2 cellular contexts compared by ENCODE assay signal in the genomic region with DNA sequence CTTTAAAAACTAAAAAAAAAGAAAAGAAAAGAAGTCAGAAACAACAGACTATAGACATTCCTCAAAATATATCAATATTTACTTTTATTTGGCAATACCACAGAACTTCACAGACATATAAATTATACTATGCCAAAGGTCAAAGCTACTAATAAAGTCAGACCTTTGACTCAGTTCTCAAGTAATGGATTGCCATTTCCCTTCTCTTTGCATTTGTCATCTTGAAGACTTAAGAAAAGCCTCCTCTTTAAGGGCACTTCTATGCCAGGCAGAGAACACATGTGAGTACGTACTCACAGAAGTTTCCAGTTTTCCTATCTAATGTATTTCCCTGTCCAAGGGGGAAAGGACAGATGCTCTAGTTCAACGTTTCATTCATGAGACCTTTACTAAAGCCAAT.
A peak's percentile ranks its signal among the peaks of the same experiment; 100 is the strongest.
TF ChIP-seq lines count a peak whose summit lies in the region.

No MANE protein-coding gene starts in this region.

TF ChIP-seq in liver, 16 proteins besides CTCF, POLR2A, EP300 and RAD21:
- TF ChIP-seq FOXA1 (IDR thresholded peaks at IDR 0.05) (no peak), HNF4G (IDR thresholded peaks at IDR 0.05) (no peak), SP1 (IDR thresholded peaks at IDR 0.05) (peak; percentile 21), HNF4A (conservative IDR thresholded peaks at IDR 0.05) (peak in 1 of 2 donors; percentile 19), RXRA (IDR thresholded peaks at IDR 0.05) (peak in 1 of 2 donors; percentile 53), JUND (IDR thresholded peaks at IDR 0.05) (no peak), EGR1 (IDR thresholded peaks at IDR 0.05; ENCODE audit: low read depth in 2 of 2) (no peak), GABPA (IDR thresholded peaks at IDR 0.05 in 1 of 2, conservative IDR thresholded peaks at IDR 0.05 in 1 of 2) (no peak)
- TF ChIP-seq, protein P1, sequence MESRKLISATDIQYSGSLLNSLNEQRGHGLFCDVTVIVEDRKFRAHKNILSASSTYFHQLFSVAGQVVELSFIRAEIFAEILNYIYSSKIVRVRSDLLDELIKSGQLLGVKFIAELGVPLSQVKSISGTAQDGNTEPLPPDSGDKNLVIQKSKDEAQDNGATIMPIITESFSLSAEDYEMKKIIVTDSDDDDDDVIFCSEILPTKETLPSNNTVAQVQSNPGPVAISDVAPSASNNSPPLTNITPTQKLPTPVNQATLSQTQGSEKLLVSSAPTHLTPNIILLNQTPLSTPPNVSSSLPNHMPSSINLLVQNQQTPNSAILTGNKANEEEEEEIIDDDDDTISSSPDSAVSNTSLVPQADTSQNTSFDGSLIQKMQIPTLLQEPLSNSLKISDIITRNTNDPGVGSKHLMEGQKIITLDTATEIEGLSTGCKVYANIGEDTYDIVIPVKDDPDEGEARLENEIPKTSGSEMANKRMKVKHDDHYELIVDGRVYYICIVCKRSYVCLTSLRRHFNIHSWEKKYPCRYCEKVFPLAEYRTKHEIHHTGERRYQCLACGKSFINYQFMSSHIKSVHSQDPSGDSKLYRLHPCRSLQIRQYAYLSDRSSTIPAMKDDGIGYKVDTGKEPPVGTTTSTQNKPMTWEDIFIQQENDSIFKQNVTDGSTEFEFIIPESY (IDR thresholded peaks at IDR 0.05) = no peak
TF ChIP-seq in liver: peak in this region for 3.

TF ChIP-seq in HepG2, 621 proteins besides CTCF, POLR2A, EP300 and RAD21:
- TF ChIP-seq PRMT3 (CRISPR knock-in tag; IDR thresholded peaks at IDR 0.05; ENCODE audit: borderline replicate concordance, low read depth) = no peak
- no peak for TF ChIP-seq SMARCC2 (IDR thresholded peaks at IDR 0.05)
- TF ChIP-seq, protein P2, sequence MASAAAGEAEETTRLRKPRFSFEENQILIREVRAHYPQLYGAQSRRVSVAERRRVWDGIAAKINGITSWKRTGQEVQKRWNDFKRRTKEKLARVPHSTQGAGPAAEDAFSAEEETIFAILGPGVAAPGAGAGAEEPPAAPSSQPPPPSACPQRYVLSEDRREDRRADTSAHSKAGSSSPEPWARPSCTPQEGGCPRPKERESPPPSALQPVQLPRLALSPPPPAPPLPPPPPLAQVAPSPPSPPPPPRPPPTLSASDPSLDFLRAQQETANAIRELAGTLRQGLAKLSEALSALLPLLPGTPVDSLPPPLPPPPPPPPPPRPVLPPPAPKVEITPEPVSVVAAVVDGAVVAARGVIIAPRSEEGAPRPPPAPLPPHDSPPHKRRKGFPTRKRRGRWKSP (CRISPR knock-in tag; IDR thresholded peaks at IDR 0.05) = no peak
- TF ChIP-seq PLRG1 (conservative IDR thresholded peaks at IDR 0.05) = no peak
- no peak for TF ChIP-seq CBX1 (IDR thresholded peaks at IDR 0.05; ENCODE audit: low read depth)
- TF ChIP-seq ZNF782 (CRISPR knock-in tag; IDR thresholded peaks at IDR 0.05; ENCODE audit: borderline replicate concordance) = no peak
- no peak for TF ChIP-seq ATF1 (CRISPR knock-in tag; IDR thresholded peaks at IDR 0.05)
- TF ChIP-seq, protein P3, sequence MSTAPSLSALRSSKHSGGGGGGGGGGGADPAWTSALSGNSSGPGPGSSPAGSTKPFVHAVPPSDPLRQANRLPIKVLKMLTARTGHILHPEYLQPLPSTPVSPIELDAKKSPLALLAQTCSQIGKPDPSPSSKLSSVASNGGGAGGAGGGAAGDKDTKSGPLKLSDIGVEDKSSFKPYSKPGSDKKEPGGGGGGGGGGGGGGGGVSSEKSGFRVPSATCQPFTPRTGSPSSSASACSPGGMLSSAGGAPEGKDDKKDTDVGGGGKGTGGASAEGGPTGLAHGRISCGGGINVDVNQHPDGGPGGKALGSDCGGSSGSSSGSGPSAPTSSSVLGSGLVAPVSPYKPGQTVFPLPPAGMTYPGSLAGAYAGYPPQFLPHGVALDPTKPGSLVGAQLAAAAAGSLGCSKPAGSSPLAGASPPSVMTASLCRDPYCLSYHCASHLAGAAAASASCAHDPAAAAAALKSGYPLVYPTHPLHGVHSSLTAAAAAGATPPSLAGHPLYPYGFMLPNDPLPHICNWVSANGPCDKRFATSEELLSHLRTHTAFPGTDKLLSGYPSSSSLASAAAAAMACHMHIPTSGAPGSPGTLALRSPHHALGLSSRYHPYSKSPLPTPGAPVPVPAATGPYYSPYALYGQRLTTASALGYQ (CRISPR knock-in tag; IDR thresholded peaks at IDR 0.05) = no peak
- TF ChIP-seq, protein P4, sequence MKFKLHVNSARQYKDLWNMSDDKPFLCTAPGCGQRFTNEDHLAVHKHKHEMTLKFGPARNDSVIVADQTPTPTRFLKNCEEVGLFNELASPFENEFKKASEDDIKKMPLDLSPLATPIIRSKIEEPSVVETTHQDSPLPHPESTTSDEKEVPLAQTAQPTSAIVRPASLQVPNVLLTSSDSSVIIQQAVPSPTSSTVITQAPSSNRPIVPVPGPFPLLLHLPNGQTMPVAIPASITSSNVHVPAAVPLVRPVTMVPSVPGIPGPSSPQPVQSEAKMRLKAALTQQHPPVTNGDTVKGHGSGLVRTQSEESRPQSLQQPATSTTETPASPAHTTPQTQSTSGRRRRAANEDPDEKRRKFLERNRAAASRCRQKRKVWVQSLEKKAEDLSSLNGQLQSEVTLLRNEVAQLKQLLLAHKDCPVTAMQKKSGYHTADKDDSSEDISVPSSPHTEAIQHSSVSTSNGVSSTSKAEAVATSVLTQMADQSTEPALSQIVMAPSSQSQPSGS (CRISPR knock-in tag; IDR thresholded peaks at IDR 0.05) = no peak
- TF ChIP-seq CCDC6 (CRISPR knock-in tag; IDR thresholded peaks at IDR 0.05) = no peak
- no peak for TF ChIP-seq SRSF1 (optimal IDR thresholded peaks at IDR 0.05; ENCODE audit: low read depth, low read length)
- TF ChIP-seq ZNF598 (CRISPR knock-in tag; IDR thresholded peaks at IDR 0.05; ENCODE audit: borderline replicate concordance) = no peak
- TF ChIP-seq ZNF660 (CRISPR knock-in tag; IDR thresholded peaks at IDR 0.05; ENCODE audit: borderline replicate concordance, low read depth) = no peak
- no peak for TF ChIP-seq PPARG (CRISPR knock-in tag; conservative IDR thresholded peaks at IDR 0.05)
- TF ChIP-seq, protein P5, sequence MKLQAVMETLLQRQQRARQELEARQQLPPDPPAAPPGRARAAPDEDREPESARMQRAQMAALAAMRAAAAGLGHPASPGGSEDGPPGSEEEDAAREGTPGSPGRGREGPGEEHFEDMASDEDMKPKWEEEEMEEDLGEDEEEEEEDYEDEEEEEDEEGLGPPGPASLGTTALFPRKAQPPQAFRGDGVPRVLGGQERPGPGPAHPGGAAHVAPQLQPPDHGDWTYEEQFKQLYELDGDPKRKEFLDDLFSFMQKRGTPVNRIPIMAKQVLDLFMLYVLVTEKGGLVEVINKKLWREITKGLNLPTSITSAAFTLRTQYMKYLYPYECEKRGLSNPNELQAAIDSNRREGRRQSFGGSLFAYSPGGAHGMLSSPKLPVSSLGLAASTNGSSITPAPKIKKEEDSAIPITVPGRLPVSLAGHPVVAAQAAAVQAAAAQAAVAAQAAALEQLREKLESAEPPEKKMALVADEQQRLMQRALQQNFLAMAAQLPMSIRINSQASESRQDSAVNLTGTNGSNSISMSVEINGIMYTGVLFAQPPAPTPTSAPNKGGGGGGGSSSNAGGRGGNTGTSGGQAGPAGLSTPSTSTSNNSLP (IDR thresholded peaks at IDR 0.05; ENCODE audit: low read depth, low read length) = no peak
- no peak for TF ChIP-seq MZF1 (CRISPR knock-in tag; IDR thresholded peaks at IDR 0.05; ENCODE audit: borderline replicate concordance)
- TF ChIP-seq ZNF841 (CRISPR knock-in tag; IDR thresholded peaks at IDR 0.05; ENCODE audit: borderline replicate concordance) = no peak
